ENCODE assay signal across 8 cellular contexts in the genomic region with DNA sequence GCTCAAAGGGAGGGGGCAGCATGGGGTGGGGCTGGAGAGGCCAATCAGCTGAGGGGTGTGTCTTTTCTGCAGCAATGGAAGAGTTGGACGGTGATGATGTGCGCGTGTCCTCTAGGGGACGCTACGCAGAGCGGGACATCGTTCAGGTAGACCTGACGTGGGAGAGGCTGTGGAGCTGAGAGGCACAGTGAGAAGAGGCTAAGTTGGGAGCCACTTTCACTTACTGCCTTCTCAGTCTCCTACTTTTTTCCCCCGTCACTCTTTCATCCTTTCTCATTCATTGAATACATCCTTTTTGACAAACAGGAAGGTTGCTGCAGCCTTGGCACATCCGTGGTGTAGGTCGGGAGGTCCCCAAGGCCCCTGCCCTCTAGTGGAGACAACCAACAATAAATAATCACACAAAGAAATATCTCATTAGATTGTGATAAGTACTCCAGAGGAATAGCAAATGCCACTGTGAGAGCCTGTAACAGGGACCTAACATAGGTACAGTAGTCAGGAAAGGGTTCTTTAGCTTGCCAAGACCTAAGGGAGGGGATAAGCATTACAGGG. TPM values are rescaled to one million over a fixed set of nuclear protein-coding genes. Genes with fewer than 3 reads are reported as not detected.
A peak's percentile ranks its signal among the peaks of the same experiment; 100 is the strongest.
DNase-seq lines count a peak whose midpoint lies in the region; ATAC-seq and TF ChIP-seq lines count a peak whose summit lies in the region.

No MANE protein-coding gene starts in this region.

- TF ChIP-seq POLR2A in stomach (IDR thresholded peaks at IDR 0.05): no peak

- no peak for TF ChIP-seq EP300 in stomach (IDR thresholded peaks at IDR 0.05)

- peak overlapping the region; percentile 69 for H3K27ac Mint-ChIP-seq in activated CD4-positive, alpha-beta T cell treated with anti-CD3 and anti-CD28 coated beads, Interleukin-2, amount 10 ng/mL, durations not matched to agents 24 days and 14 days
- H3K27ac Mint-ChIP-seq in stimulated activated naive B cell treated with anti-CD40 and anti-IgM and Interleukin-4, amounts not matched to agents 10 μg/mL and 1 μg/mL and 100 μg/mL, for 72 hours: peak overlapping the region; percentile 48

- peaks cover 30% of the 10 kb centered on the region for H3K4me1 Mint-ChIP-seq in activated CD4-positive, alpha-beta T cell treated with anti-CD3 and anti-CD28 coated beads, Interleukin-2, amount 10 ng/mL, durations not matched to agents 24 days and 14 days
- H3K4me1 Mint-ChIP-seq in stimulated activated naive B cell treated with anti-CD40 and anti-IgM and Interleukin-4, amounts not matched to agents 10 μg/mL and 1 μg/mL and 100 μg/mL, for 72 hours: peaks cover 18 to 28% of the 10 kb centered on the region in 2 donors

- DNase-seq in EL (peak; percentile 25), foreskin keratinocyte (peak in 1 of 2 donors; percentile 13), stomach (no peak), mucosa of gallbladder (ENCODE audit: low spot score) (no peak)
- DNase-seq in activated CD4-positive, alpha-beta T cell treated with anti-CD3 and anti-CD28 coated beads, Interleukin-2, amount 10 ng/mL, durations not matched to agents 24 days and 14 days: peak; percentile 85
- peak; percentile 54 for DNase-seq in stimulated activated naive B cell treated with anti-CD40 and anti-IgM and Interleukin-4, amounts not matched to agents 10 μg/mL and 1 μg/mL and 100 μg/mL, for 72 hours

- H3K27me3 Mint-ChIP-seq in activated CD4-positive, alpha-beta T cell treated with anti-CD3 and anti-CD28 coated beads, Interleukin-2, amount 10 ng/mL, durations not matched to agents 24 days and 14 days: no peaks in the 10 kb centered on the region
- H3K27me3 Mint-ChIP-seq in stimulated activated naive B cell treated with anti-CD40 and anti-IgM and Interleukin-4, amounts not matched to agents 10 μg/mL and 1 μg/mL and 100 μg/mL, for 72 hours: no peaks in the 10 kb centered on the region

- no peaks in the 10 kb centered on the region for H3K9me3 Mint-ChIP-seq in activated CD4-positive, alpha-beta T cell treated with anti-CD3 and anti-CD28 coated beads, Interleukin-2, amount 10 ng/mL, durations not matched to agents 24 days and 14 days
- H3K9me3 Mint-ChIP-seq in stimulated activated naive B cell treated with anti-CD40 and anti-IgM and Interleukin-4, amounts not matched to agents 10 μg/mL and 1 μg/mL and 100 μg/mL, for 72 hours: no peaks in the 10 kb centered on the region

- no peak overlapping the region for H3K4me3 ChIP-seq in stomach

- TF ChIP-seq CTCF in foreskin keratinocyte (conservative IDR thresholded peaks at IDR 0.05) (peak; percentile 58), stomach (IDR thresholded peaks at IDR 0.05) (no peak)

- H3K27me3 ChIP-seq in foreskin keratinocyte (no peaks in the 10 kb centered on the region), stomach (no peaks in the 10 kb centered on the region)

- no peaks in the 10 kb centered on the region for H3K9me3 ChIP-seq in KOPT-K1 (ENCODE audit: insufficient read depth, low read length, poor library complexity, severe bottlenecking)
- no peaks in the 10 kb centered on the region for H3K9me3 ChIP-seq in stomach

- H3K4me1 ChIP-seq in foreskin keratinocyte (peaks cover 6% of the 10 kb centered on the region), stomach (peaks cover 5 to 11% (median 8%) of the 10 kb centered on the region in 4 donors)

- intact Hi-C loops in activated CD4-positive, alpha-beta T cell treated with anti-CD3 and anti-CD28 coated beads, Interleukin-2, amount 10 ng/mL, durations not matched to agents 24 days and 14 days (cut with micrococcal nuclease): loop anchor here (5.0 kb wide), 2 partner anchors 225 to 375 kb away; no protein-coding TSS in a partner anchor
- intact Hi-C loops in stomach (cut with DNase I; ENCODE audit: low total_unique reads): no loop called here

- WGBS in stomach, 5 donors: 4 to 13% (median 8%) methylated on average over 11 of the region's 11 CpGs

- peak; percentile 1 for ATAC-seq in foreskin keratinocyte
- ATAC-seq in stimulated activated naive B cell treated with anti-CD40 and anti-IgM and Interleukin-4, amounts not matched to agents 10 μg/mL and 1 μg/mL and 100 μg/mL, for 72 hours (replicated peaks): peak; percentile 37 to 41
- ATAC-seq in HG03565 (IDR thresholded peaks at IDR 0.05; ENCODE audit: unreplicated experiment): no peak

- H3K4me3 Mint-ChIP-seq in activated CD4-positive, alpha-beta T cell treated with anti-CD3 and anti-CD28 coated beads, Interleukin-2, amount 10 ng/mL, durations not matched to agents 24 days and 14 days: peak overlapping the region; percentile 75
- peak overlapping the region; percentile 78 to 90 for H3K4me3 Mint-ChIP-seq in stimulated activated naive B cell treated with anti-CD40 and anti-IgM and Interleukin-4, amounts not matched to agents 10 μg/mL and 1 μg/mL and 100 μg/mL, for 72 hours

- H3K36me3 ChIP-seq in KOPT-K1 (ENCODE audit: insufficient read depth, low read length): no peaks in the 10 kb centered on the region
- H3K36me3 ChIP-seq in stomach: no peaks in the 10 kb centered on the region

- no peaks in the 10 kb centered on the region for H3K36me3 Mint-ChIP-seq in activated CD4-positive, alpha-beta T cell treated with anti-CD3 and anti-CD28 coated beads, Interleukin-2, amount 10 ng/mL, durations not matched to agents 24 days and 14 days (ENCODE audit: low read depth)
- H3K36me3 Mint-ChIP-seq in stimulated activated naive B cell treated with anti-CD40 and anti-IgM and Interleukin-4, amounts not matched to agents 10 μg/mL and 1 μg/mL and 100 μg/mL, for 72 hours: no peaks in the 10 kb centered on the region

- peak overlapping the region; percentile 56 for H3K27ac ChIP-seq in KOPT-K1 (ENCODE audit: low read depth, low read length, poor library complexity, severe bottlenecking)
- no peak overlapping the region for H3K27ac ChIP-seq in foreskin keratinocyte
- no peak overlapping the region for H3K27ac ChIP-seq in stomach

RNA-seq across cellular contexts. Expression of a gene that starts 4.4 kb away (rescaled TPM):
- total RNA-seq in activated CD4-positive, alpha-beta T cell treated with anti-CD3 and anti-CD28 coated beads, Interleukin-2, amount 10 ng/mL, durations not matched to agents 24 days and 14 days: 41.7 and 45.3 TPM in 2 replicates
- 14.0 and 15.3 TPM in 2 replicates for total RNA-seq in foreskin keratinocyte
- polyA plus RNA-seq in foreskin keratinocyte: 7.4 TPM in 2 replicates
- total RNA-seq in stomach: 10 to 100 TPM in 4 of 5 donors, 1 to 10 TPM in 1; 7.5 to 53.6 (median 15.1) TPM
- polyA plus RNA-seq in stomach: 1 to 10 TPM; 4.1 to 5.6 (median 4.6) TPM
- 17.3 TPM for total RNA-seq in mucosa of gallbladder

RNA-seq across cellular contexts. Expression of a gene that starts 22.6 kb away (rescaled TPM):
- total RNA-seq in activated CD4-positive, alpha-beta T cell treated with anti-CD3 and anti-CD28 coated beads, Interleukin-2, amount 10 ng/mL, durations not matched to agents 24 days and 14 days: 37.0 and 41.1 TPM in 2 replicates
- total RNA-seq in foreskin keratinocyte (22.4 and 23.1 TPM in 2 replicates), stomach (10 to 100 TPM in 4 of 5 donors, 1 to 10 TPM in 1; 7.6 to 54.5 (median 22.0) TPM), mucosa of gallbladder (37.6 TPM)
- polyA plus RNA-seq in foreskin keratinocyte (22.4 and 25.2 TPM in 2 replicates), stomach (10 to 100 TPM; 12.4 to 20.0 (median 15.1) TPM)

RNA-seq across cellular contexts. Expression of a gene that starts 23.5 kb away (rescaled TPM):
- 0.17 TPM in 1 of 2 replicates, not detected in the other for total RNA-seq in activated CD4-positive, alpha-beta T cell treated with anti-CD3 and anti-CD28 coated beads, Interleukin-2, amount 10 ng/mL, durations not matched to agents 24 days and 14 days
- total RNA-seq in foreskin keratinocyte (not detected in 2 replicates), stomach (not detected), mucosa of gallbladder (0.37 TPM)
- polyA plus RNA-seq in foreskin keratinocyte (not detected in 2 replicates), stomach (under 1 TPM in 2 of 3 donors, not detected in 1; 0.10 to 0.19 TPM)

RNA-seq across cellular contexts. Expression of a gene that starts 42.6 kb away (rescaled TPM):
- 81.0 and 83.7 TPM in 2 replicates for total RNA-seq in activated CD4-positive, alpha-beta T cell treated with anti-CD3 and anti-CD28 coated beads, Interleukin-2, amount 10 ng/mL, durations not matched to agents 24 days and 14 days
- total RNA-seq in foreskin keratinocyte (6.6 and 9.3 TPM in 2 replicates), stomach (10 to 100 TPM; 14.3 to 61.1 (median 27.4) TPM), mucosa of gallbladder (30.6 TPM)
- polyA plus RNA-seq in foreskin keratinocyte (8.7 and 10.7 TPM in 2 replicates), stomach (10 to 100 TPM; 22.9 to 37.2 (median 23.2) TPM)

Comparison
In these comparisons a context has a peak if more than half of its experiments do, and no peak if none do; other contexts are left out.
1. DNase-seq: peak in EL (single experiment), activated CD4-positive, alpha-beta T cell treated with anti-CD3 and anti-CD28 coated beads, Interleukin-2, amount 10 ng/mL, durations not matched to agents 24 days and 14 days (single experiment) and stimulated activated naive B cell treated with anti-CD40 and anti-IgM and Interleukin-4, amounts not matched to agents 10 μg/mL and 1 μg/mL and 100 μg/mL, for 72 hours (single experiment); none in stomach (single experiment) and mucosa of gallbladder (single experiment).